Comparison of ENCODE assay signal across 14 cellular contexts in the genomic region with DNA sequence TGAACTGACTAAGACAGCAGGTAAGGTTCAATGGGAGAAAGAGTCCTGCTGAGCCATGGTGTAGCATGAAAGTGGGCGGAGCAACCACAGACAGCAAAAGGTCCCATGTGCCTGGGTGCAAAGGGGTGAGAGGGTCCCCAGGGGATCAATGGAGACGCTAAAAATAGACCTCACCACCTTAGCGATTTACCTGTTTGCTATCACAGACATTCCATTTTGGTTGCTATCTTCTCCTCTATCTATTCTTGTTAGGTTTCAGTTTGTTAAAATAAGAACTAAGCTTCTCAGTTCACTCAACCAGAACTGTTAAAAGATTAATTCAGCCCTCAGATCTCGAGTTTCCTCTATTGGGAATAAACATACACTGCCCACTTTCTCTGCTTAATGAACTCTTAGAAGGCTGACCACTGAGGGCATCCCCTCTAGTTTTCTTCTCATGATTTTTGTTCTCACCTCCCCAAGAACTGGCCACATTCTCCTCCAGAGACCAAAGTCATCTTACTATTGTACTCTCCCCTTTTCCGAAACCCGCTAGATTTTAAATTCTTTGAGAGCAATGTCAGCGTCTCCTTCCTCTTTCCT.
DNase-seq lines count a peak whose midpoint lies in the region; ATAC-seq and TF ChIP-seq lines count a peak whose summit lies in the region.
"Had no signal": no experiment of that assay in that cellular context is flagged by ENCODE, and none has a peak within 500 bp of the region (broad histone marks: within the 10 kb centered on the region; RNA-seq: fewer than 3 reads in every experiment).

No MANE protein-coding gene starts in this region.

- H3K9me3 ChIP-seq in parathyroid adenoma (ENCODE audit: control insufficient read depth, low read length), result no peaks in the 10 kb centered on the region
- H3K9me3 ChIP-seq: esophagus squamous epithelium had no signal

- no peak overlapping the region for H3K27ac ChIP-seq in parathyroid adenoma
- H3K27ac ChIP-seq: esophagus squamous epithelium, RWPE1 had no signal

- no peak for DNase-seq in SHP77 treated with DMSO at 0.1 percent for 48 hours (lab: John Stamatoyannopoulos, UW)
- no peak for DNase-seq in stimulated activated CD4-positive, alpha-beta T cell treated with anti-CD3 and anti-CD28 coated beads, Interleukin-2, amount 100 ng/mL, for 24 hours
- no peak for DNase-seq in stimulated activated CD4-positive, alpha-beta T cell treated with anti-CD3 and anti-CD28 coated beads, Interleukin-1b, Interleukin-23, amount 100 ng/mL, for 48 hours
- DNase-seq: cerebellar nuclear complex, COR-L47, esophagus squamous epithelium, immature natural killer cell, right cardiac atrium had no signal

- H3K27me3 ChIP-seq in parathyroid adenoma (ENCODE audit: control insufficient read depth, insufficient read depth, low read length), result no peaks in the 10 kb centered on the region
- H3K27me3 ChIP-seq: esophagus squamous epithelium had no signal

- no peaks in the 10 kb centered on the region for H3K79me2 ChIP-seq in parathyroid adenoma

- peak; percentile 73 for ATAC-seq in GM19023 (IDR thresholded peaks at IDR 0.05; ENCODE audit: unreplicated experiment)
- peak; percentile 79 for ATAC-seq in GM21619 (IDR thresholded peaks at IDR 0.05; ENCODE audit: unreplicated experiment)
- ATAC-seq in HG03139 (IDR thresholded peaks at IDR 0.05; ENCODE audit: unreplicated experiment), result peak; percentile 81
- no peak for ATAC-seq in HG02981 (IDR thresholded peaks at IDR 0.05; ENCODE audit: unreplicated experiment)
- ATAC-seq: right cardiac atrium had no signal

- no peaks in the 10 kb centered on the region for H3K4me1 ChIP-seq in parathyroid adenoma
- H3K4me1 ChIP-seq: esophagus squamous epithelium had no signal

- TF ChIP-seq CTCF in parathyroid adenoma (IDR thresholded peaks at IDR 0.05), result no peak

- peak overlapping the region; percentile 48 for H3K4me2 ChIP-seq in parathyroid adenoma (ENCODE audit: low read length)

- no peak overlapping the region for H3K9ac ChIP-seq in parathyroid adenoma

- H3K36me3 ChIP-seq in parathyroid adenoma (ENCODE audit: control insufficient read depth, insufficient read depth, low read length), result no peaks in the 10 kb centered on the region
- H3K36me3 ChIP-seq: esophagus squamous epithelium had no signal

- H2AFZ ChIP-seq in parathyroid adenoma, result no peak overlapping the region

- no peak overlapping the region for H3K4me3 ChIP-seq in parathyroid adenoma (ENCODE audit: low read depth, low read length)
- H3K4me3 ChIP-seq: esophagus squamous epithelium had no signal
